Comparison of ENCODE assay signal across 19 cellular contexts in genomic region chr14:97824218-97824617, GRCh38.
A peak's percentile ranks its signal among the peaks of the same experiment; 100 is the strongest.
DNase-seq lines count a peak whose midpoint lies in the region; ATAC-seq and TF ChIP-seq lines count a peak whose summit lies in the region.
"Had no signal": no experiment of that assay in that cellular context is flagged by ENCODE, and none has a peak within 500 bp of the region (broad histone marks: within the 10 kb centered on the region; RNA-seq: fewer than 3 reads in every experiment).

No MANE protein-coding gene starts in this region.

- TF ChIP-seq CTCF in natural killer cell (IDR thresholded peaks at IDR 0.05), result no peak

- DNase-seq in natural killer cell treated with Interleukin-12 subunit alpha and Interleukin-12 subunit beta and Interleukin-15 and Interleukin-18, amount 100 ng/mL, for 72 hours (ENCODE audit: low spot score), result no peak
- DNase-seq in natural killer cell (no peak), Karpas-422 (peak; percentile 67), NCI-H226 (no peak), HuH-7.5 (ENCODE audit: low spot score) (no peak)
- no peak for DNase-seq in activated T-cell treated with anti-CD3 and anti-CD28 coated beads, Interleukin-2, amount 50 U/mL, for 24 hours
- DNase-seq: ACHN, C1 segment of cervical spinal cord, DMS79, H7, HFFc6, IMR-90, NCI-H1048, NCI-H1436, NCI-H2029, NCI-H526 had no signal

- peak; percentile 41 to 75 for ATAC-seq in natural killer cell treated with Interleukin-12 subunit alpha and Interleukin-12 subunit beta and Interleukin-15 and Interleukin-18, amount 100 ng/mL, for 72 hours
- no peak for ATAC-seq in natural killer cell
- no peak for ATAC-seq in activated T-helper 17 cell treated with anti-CD3 and anti-CD28 coated beads, Interleukin-2, amount 50 U/mL, for 72 hours (replicated peaks)
- ATAC-seq: Panc1, Right ventricle myocardium inferior had no signal

- no peaks in the 10 kb centered on the region for H3K27me3 Mint-ChIP-seq in natural killer cell treated with Interleukin-12 subunit alpha and Interleukin-12 subunit beta and Interleukin-15 and Interleukin-18, amount 100 ng/mL, for 72 hours
- peaks cover 0 to 6% of the 10 kb centered on the region in 2 donors for H3K27me3 Mint-ChIP-seq in natural killer cell (ENCODE audit: low read depth in 2 of 2)
- H3K27me3 Mint-ChIP-seq in activated T-helper 17 cell treated with anti-CD3 and anti-CD28 coated beads, Interleukin-2, amount 50 U/mL, for 72 hours, result peaks cover 4% of the 10 kb centered on the region
- no peaks in the 10 kb centered on the region for H3K27me3 Mint-ChIP-seq in activated T-cell treated with anti-CD3 and anti-CD28 coated beads, Interleukin-2, amount 50 U/mL, for 24 hours

- no peaks in the 10 kb centered on the region for H3K4me1 ChIP-seq in Karpas-422 (ENCODE audit: low read length)

- H2AFZ ChIP-seq in Karpas-422 (ENCODE audit: low read length), result no peak overlapping the region; the same call in 1 of the 2 replicates

- no peaks in the 10 kb centered on the region for H3K27me3 ChIP-seq in Karpas-422 (ENCODE audit: low read length)

- no peak overlapping the region for H3K4me2 ChIP-seq in Karpas-422 (ENCODE audit: low read depth, low read length, poor library complexity, severe bottlenecking)

- peaks cover 28% of the 10 kb centered on the region for H3K9me3 ChIP-seq in Karpas-422 (ENCODE audit: low read length)

- no peaks in the 10 kb centered on the region for H4K20me1 ChIP-seq in Karpas-422 (ENCODE audit: insufficient read depth, low read depth, low read length)

- H3K9me2 ChIP-seq in Karpas-422 (replicated peaks; ENCODE audit: insufficient read depth, low read length), result no peaks in the 10 kb centered on the region; the same call in 1 of the 2 replicates

- no peaks in the 10 kb centered on the region for H3K36me3 ChIP-seq in Karpas-422 (ENCODE audit: insufficient read depth, low read length)

- H3K79me2 ChIP-seq in Karpas-422 (ENCODE audit: low read length), result no peaks in the 10 kb centered on the region

- H3K9me3 Mint-ChIP-seq in natural killer cell treated with Interleukin-12 subunit alpha and Interleukin-12 subunit beta and Interleukin-15 and Interleukin-18, amount 100 ng/mL, for 72 hours, result peaks cover 5% of the 10 kb centered on the region
- peaks cover 3 to 4% of the 10 kb centered on the region in 2 donors for H3K9me3 Mint-ChIP-seq in natural killer cell
- H3K9me3 Mint-ChIP-seq in activated T-helper 17 cell treated with anti-CD3 and anti-CD28 coated beads, Interleukin-2, amount 50 U/mL, for 72 hours, result peaks cover 12% of the 10 kb centered on the region
- peaks cover 11% of the 10 kb centered on the region for H3K9me3 Mint-ChIP-seq in activated T-cell treated with anti-CD3 and anti-CD28 coated beads, Interleukin-2, amount 50 U/mL, for 24 hours

- peak overlapping the region in 1 of 2 donors; percentile 64 for H3K27ac Mint-ChIP-seq in natural killer cell treated with Interleukin-12 subunit alpha and Interleukin-12 subunit beta and Interleukin-15 and Interleukin-18, amount 100 ng/mL, for 72 hours
- no peak overlapping the region for H3K27ac Mint-ChIP-seq in natural killer cell
- no peak overlapping the region for H3K27ac Mint-ChIP-seq in activated T-helper 17 cell treated with anti-CD3 and anti-CD28 coated beads, Interleukin-2, amount 50 U/mL, for 72 hours
- H3K27ac Mint-ChIP-seq in activated T-cell treated with anti-CD3 and anti-CD28 coated beads, Interleukin-2, amount 50 U/mL, for 24 hours, result no peak overlapping the region
- H3K27ac Mint-ChIP-seq: HFFc6 had no signal

- H3K9ac ChIP-seq in Karpas-422 (ENCODE audit: low read length), result no peak overlapping the region

- no peak overlapping the region for H3K4me3 Mint-ChIP-seq in natural killer cell treated with Interleukin-12 subunit alpha and Interleukin-12 subunit beta and Interleukin-15 and Interleukin-18, amount 100 ng/mL, for 72 hours
- H3K4me3 Mint-ChIP-seq in natural killer cell, result no peak overlapping the region
- H3K4me3 Mint-ChIP-seq in activated T-helper 17 cell treated with anti-CD3 and anti-CD28 coated beads, Interleukin-2, amount 50 U/mL, for 72 hours, result peak overlapping the region; percentile 25
- no peak overlapping the region for H3K4me3 Mint-ChIP-seq in activated T-cell treated with anti-CD3 and anti-CD28 coated beads, Interleukin-2, amount 50 U/mL, for 24 hours
- H3K4me3 Mint-ChIP-seq: HFFc6 had no signal

- H3K27ac ChIP-seq in Karpas-422 (ENCODE audit: low read length), result no peak overlapping the region

- peaks cover 15 to 17% of the 10 kb centered on the region in 2 donors for H3K4me1 Mint-ChIP-seq in natural killer cell treated with Interleukin-12 subunit alpha and Interleukin-12 subunit beta and Interleukin-15 and Interleukin-18, amount 100 ng/mL, for 72 hours (ENCODE audit: low read depth in 2 of 2)
- H3K4me1 Mint-ChIP-seq in natural killer cell, result peaks cover 14 to 19% of the 10 kb centered on the region in 2 donors
- peaks cover 5% of the 10 kb centered on the region for H3K4me1 Mint-ChIP-seq in activated T-helper 17 cell treated with anti-CD3 and anti-CD28 coated beads, Interleukin-2, amount 50 U/mL, for 72 hours
- peaks cover 14% of the 10 kb centered on the region for H3K4me1 Mint-ChIP-seq in activated T-cell treated with anti-CD3 and anti-CD28 coated beads, Interleukin-2, amount 50 U/mL, for 24 hours (ENCODE audit: low read depth)

- H3K4me3 ChIP-seq in Karpas-422 (ENCODE audit: low read length), result no peak overlapping the region

- intact Hi-C loops in natural killer cell (cut with micrococcal nuclease), result no loop called here

- H3K36me3 Mint-ChIP-seq in natural killer cell treated with Interleukin-12 subunit alpha and Interleukin-12 subunit beta and Interleukin-15 and Interleukin-18, amount 100 ng/mL, for 72 hours, result peaks cover 9% of the 10 kb centered on the region
- H3K36me3 Mint-ChIP-seq in natural killer cell, result peaks cover 13% of the 10 kb centered on the region
- H3K36me3 Mint-ChIP-seq in activated T-helper 17 cell treated with anti-CD3 and anti-CD28 coated beads, Interleukin-2, amount 50 U/mL, for 72 hours (ENCODE audit: low read depth), result no peaks in the 10 kb centered on the region
- H3K36me3 Mint-ChIP-seq in activated T-cell treated with anti-CD3 and anti-CD28 coated beads, Interleukin-2, amount 50 U/mL, for 24 hours (ENCODE audit: low read depth), result peaks cover 2% of the 10 kb centered on the region

Comparison
In these comparisons a context has a peak if more than half of its experiments do, and no peak if none do; other contexts are left out.
1. ATAC-seq: peak in natural killer cell treated with Interleukin-12 subunit alpha and Interleukin-12 subunit beta and Interleukin-15 and Interleukin-18, amount 100 ng/mL, for 72 hours (2 of 2); none in natural killer cell (0 of 3) and activated T-helper 17 cell treated with anti-CD3 and anti-CD28 coated beads, Interleukin-2, amount 50 U/mL, for 72 hours (single experiment).